Comparison of ENCODE assay signal across 30 cellular contexts in genomic region chr20:6116763-6117162, GRCh38. TPM values are rescaled to one million over a fixed set of nuclear protein-coding genes. Genes with fewer than 3 reads are reported as not detected.
"Had no signal": no experiment of that assay in that cellular context is flagged by ENCODE, and none has a peak within 500 bp of the region (broad histone marks: within the 10 kb centered on the region; RNA-seq: fewer than 3 reads in every experiment).

No MANE protein-coding gene starts in this region.

- H3K9me3 ChIP-seq: ovary, right lobe of liver, testis, transverse colon, uterus had no signal

- H3K27me3 ChIP-seq: ovary, right lobe of liver, suprapubic skin, testis, upper lobe of right lung, uterus had no signal

- H3K27ac ChIP-seq: neural progenitor cell, ovary, parathyroid adenoma, psoas muscle, right lobe of liver, sigmoid colon, spleen, suprapubic skin, testis, tibial artery, upper lobe of right lung, uterus had no signal

- ATAC-seq: natural killer cell; psoas muscle; right cardiac atrium; right lobe of liver; stimulated activated memory B cell treated with anti-CD40 and anti-IgM and Interleukin-4, amounts not matched to agents 10 μg/mL and 1 μg/mL and 100 μg/mL, for 72 hours; stimulated activated naive CD8-positive, alpha-beta T cell treated with anti-CD3 and anti-CD28 coated beads, Interleukin-15, amount 100 ng/mL, for 72 hours; stimulated activated naive CD8-positive, alpha-beta T cell treated with anti-CD3 and anti-CD28 coated beads, Interleukin-15, Interleukin-2, amounts not matched to agents 100 U/mL and 50 U/mL, for 24 hours; upper lobe of right lung had no signal

- H3K4me3 ChIP-seq: neural progenitor cell, ovary, psoas muscle, right lobe of liver, sigmoid colon, smooth muscle cell, spleen, suprapubic skin, testis, tibial artery, transverse colon, upper lobe of right lung, uterus had no signal

- H3K36me3 ChIP-seq: neural progenitor cell, ovary, right lobe of liver, sigmoid colon, spleen, upper lobe of right lung, uterus had no signal

- DNase-seq: natural killer cell; occipital lobe; ovary; posterior cingulate gyrus; psoas muscle; right cardiac atrium; right lobe of liver; sigmoid colon; spleen; stimulated activated CD4-positive, alpha-beta T cell treated with anti-CD3 and anti-CD28 coated beads, Interleukin-12 subunit alpha, Interleukin-12 subunit beta, amount 100 ng/mL, for 4 hours; stimulated activated CD4-positive, alpha-beta T cell treated with anti-CD3 and anti-CD28 coated beads, Interleukin-1b, Interleukin-23, amount 100 ng/mL, for 48 hours; stimulated activated CD4-positive, alpha-beta T cell treated with anti-CD3 and anti-CD28 coated beads, Interleukin-4, amount 100 ng/mL, for 1 hour; stimulated activated CD4-positive, alpha-beta T cell treated with anti-CD3 and anti-CD28 coated beads, Interleukin-4, amount 100 ng/mL, for 4 hours; stimulated activated CD8-positive, alpha-beta memory T cell treated with anti-CD3 and anti-CD28 coated beads, Interleukin-4, amount 100 ng/mL, for 48 hours; stimulated activated naive CD4-positive, alpha-beta T cell; stimulated activated naive CD8-positive, alpha-beta T cell treated with anti-CD3 and anti-CD28 coated beads, Interleukin-15, amount 100 ng/mL, for 72 hours; stimulated activated naive CD8-positive, alpha-beta T cell treated with anti-CD3 and anti-CD28 coated beads, Interleukin-15, Interleukin-2, amounts not matched to agents 100 U/mL and 50 U/mL, for 24 hours; substantia nigra; testis; tibial artery; transverse colon; upper lobe of right lung; uterus had no signal

- H3K4me1 ChIP-seq: psoas muscle, right lobe of liver, sigmoid colon, spleen, tibial artery, upper lobe of right lung, uterus had no signal

RNA-seq across cellular contexts. Expression of gene FERMT1, which starts 6.1 kb away (rescaled TPM):
- total RNA-seq: natural killer cell, skeletal muscle tissue had no signal
- polyA plus RNA-seq: neural cell had no signal
